8 cellular contexts compared by ENCODE assay signal in the genomic region with DNA sequence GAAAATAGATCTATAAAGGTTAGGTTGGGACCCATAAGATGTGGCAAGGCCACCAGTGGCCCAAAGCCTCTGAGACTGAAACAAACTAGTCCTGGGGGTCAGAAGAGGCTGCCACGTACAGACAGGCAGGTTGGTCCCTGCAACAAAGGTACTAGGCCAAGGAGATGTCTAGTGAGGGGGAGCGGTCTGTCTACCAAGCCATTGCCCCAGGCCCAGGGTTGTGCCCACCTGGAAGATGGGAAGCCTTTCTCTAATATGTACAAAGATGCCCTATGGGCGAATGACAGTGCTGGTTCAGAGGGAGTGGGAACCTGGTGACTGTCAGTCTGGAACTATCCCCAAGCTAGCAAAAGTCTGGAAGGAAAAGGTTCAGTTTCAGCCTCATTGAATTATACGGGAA.
"Had no signal": no experiment of that assay in that cellular context is flagged by ENCODE, and none has a peak within 500 bp of the region (broad histone marks: within the 10 kb centered on the region; RNA-seq: fewer than 3 reads in every experiment).

No MANE protein-coding gene starts in this region.

- H3K4me2 ChIP-seq: GM23338 had no signal

- DNase-seq: GOT3, H7, H9, HCEC 1CT had no signal

- H3K36me3 ChIP-seq: HAP-1 had no signal

- H3K9ac ChIP-seq: GM23248 had no signal

- H2AFZ ChIP-seq: GM23248, GM23338 had no signal

- H3K9me3 ChIP-seq: HAP-1 had no signal

- FAIRE-seq: H54 had no signal

- H3K4me3 ChIP-seq: GM23248, GM23338, HAP-1 had no signal

- H3K4me1 ChIP-seq: HAP-1 had no signal

- H3K27ac ChIP-seq: GM23248 had no signal
